Comparison of ENCODE assay signal across 9 cellular contexts in genomic region chr3:101936419-101937331, GRCh38.
DNase-seq lines count a peak whose midpoint lies in the region; ATAC-seq and TF ChIP-seq lines count a peak whose summit lies in the region.
"Had no signal": no experiment of that assay in that cellular context is flagged by ENCODE, and none has a peak within 500 bp of the region (broad histone marks: within the 10 kb centered on the region; RNA-seq: fewer than 3 reads in every experiment).

No MANE protein-coding gene starts in this region.

- no peaks in the 10 kb centered on the region for H3K36me3 Mint-ChIP-seq in activated CD4-positive, alpha-beta T cell treated with anti-CD3 and anti-CD28 coated beads for 36 hours (ENCODE audit: low read depth)
- H3K36me3 Mint-ChIP-seq in activated T-helper 17 cell treated with anti-CD3 and anti-CD28 coated beads, Interleukin-2, amount 50 U/mL, for 72 hours (ENCODE audit: low read depth), result no peaks in the 10 kb centered on the region

- H3K4me1 Mint-ChIP-seq in activated CD4-positive, alpha-beta T cell treated with anti-CD3 and anti-CD28 coated beads for 36 hours, result peaks cover 27% of the 10 kb centered on the region
- H3K4me1 Mint-ChIP-seq in activated T-helper 17 cell treated with anti-CD3 and anti-CD28 coated beads, Interleukin-2, amount 50 U/mL, for 72 hours, result peaks cover 8% of the 10 kb centered on the region

- no peak overlapping the region for H3K4me3 Mint-ChIP-seq in activated CD4-positive, alpha-beta T cell treated with anti-CD3 and anti-CD28 coated beads for 36 hours
- peak overlapping the region; percentile 66 for H3K4me3 Mint-ChIP-seq in activated T-helper 17 cell treated with anti-CD3 and anti-CD28 coated beads, Interleukin-2, amount 50 U/mL, for 72 hours

- intact Hi-C loops in activated CD4-positive, alpha-beta T cell treated with anti-CD3 and anti-CD28 coated beads for 36 hours (cut with DNase I, micrococcal nuclease), result loop anchor here (1.0 to 10.0 kb wide), 13 partner anchors 11 to 288 kb away; partner anchors contain the start of gene RPL24 (in 1 of the 2)
- intact Hi-C loops in left lung (cut with DNase I) (no loop called here), ascending aorta (cut with DNase I) (no loop called here)

- CTCF ChIA-PET in activated CD4-positive, alpha-beta T cell treated with anti-CD3 and anti-CD28 coated beads for 36 hours (lab: Charles Lee), result interaction anchor here (0.6 to 3.1 kb wide), 14 partner anchors 13 to 554 kb away, joined by 3 to 12 read pairs (median 3); partner anchors contain the start of gene NFKBIZ
- CTCF ChIA-PET in HEK293 (lab: Yijun Ruan, JAX), result no interaction called here

- H3K36me3 ChIP-seq in HEK293 (ENCODE audit: control insufficient read depth in 2 of 2, insufficient read depth in 1 of 2, low read length in 2 of 2) (no peaks in the 10 kb centered on the region), left lung (no peaks in the 10 kb centered on the region), ascending aorta (no peaks in the 10 kb centered on the region)

- peaks cover 8% of the 10 kb centered on the region for H3K27me3 Mint-ChIP-seq in activated CD4-positive, alpha-beta T cell treated with anti-CD3 and anti-CD28 coated beads for 36 hours
- no peaks in the 10 kb centered on the region for H3K27me3 Mint-ChIP-seq in activated T-helper 17 cell treated with anti-CD3 and anti-CD28 coated beads, Interleukin-2, amount 50 U/mL, for 72 hours

- peaks cover 6% of the 10 kb centered on the region for H3K9me3 Mint-ChIP-seq in activated CD4-positive, alpha-beta T cell treated with anti-CD3 and anti-CD28 coated beads for 36 hours (ENCODE audit: low read depth)
- no peaks in the 10 kb centered on the region for H3K9me3 Mint-ChIP-seq in activated T-helper 17 cell treated with anti-CD3 and anti-CD28 coated beads, Interleukin-2, amount 50 U/mL, for 72 hours

- H3K27me3 ChIP-seq in left lung (no peaks in the 10 kb centered on the region), ascending aorta (no peaks in the 10 kb centered on the region)

- TF ChIP-seq CTCF in HEK293 (tag by site-specific recombination; IDR thresholded peaks at IDR 0.05) (no peak), left lung (IDR thresholded peaks at IDR 0.05) (no peak), ascending aorta (IDR thresholded peaks at IDR 0.05) (no peak)

- peak; percentile 42 for DNase-seq in activated CD4-positive, alpha-beta T cell treated with anti-CD3 and anti-CD28 coated beads for 36 hours
- DNase-seq in activated CD4-positive, alpha-beta T cell treated with anti-CD3 and anti-CD28 coated beads for 1 hour, result no peak
- DNase-seq in LoVo (ENCODE audit: low spot score) (peak; percentile 50), left lung (no peak), ascending aorta (ENCODE audit: low spot score in 2 of 2) (no peak), NCI-H1105 treated with DMSO at 0.1 percent for 48 hours (lab: John Stamatoyannopoulos, UW) (no peak)

- peak overlapping the region; percentile 77 for H3K27ac Mint-ChIP-seq in activated CD4-positive, alpha-beta T cell treated with anti-CD3 and anti-CD28 coated beads for 36 hours
- peak overlapping the region; percentile 75 for H3K27ac Mint-ChIP-seq in activated T-helper 17 cell treated with anti-CD3 and anti-CD28 coated beads, Interleukin-2, amount 50 U/mL, for 72 hours

- H3K4me1 ChIP-seq in HEK293 (ENCODE audit: control insufficient read depth, insufficient read depth, low read length) (no peaks in the 10 kb centered on the region), left lung (peaks cover 6 to 64% of the 10 kb centered on the region in 2 donors), ascending aorta (peaks cover 0 to 24% of the 10 kb centered on the region in 2 donors)

- H3K9me3 ChIP-seq in HEK293 (ENCODE audit: control insufficient read depth, insufficient read depth, low read depth, low read length) (no peaks in the 10 kb centered on the region), left lung (no peaks in the 10 kb centered on the region), ascending aorta (no peaks in the 10 kb centered on the region)

- H3K4me3 ChIP-seq in HEK293 (ENCODE audit: low read depth, low read length) (no peak overlapping the region), left lung (no peak overlapping the region), ascending aorta (no peak overlapping the region)

- POLR2A ChIA-PET in activated CD4-positive, alpha-beta T cell treated with anti-CD3 and anti-CD28 coated beads for 36 hours (lab: Charles Lee), result interaction anchor here (0.7 to 0.8 kb wide), 3 partner anchors 27 to 85 kb away, joined by 3 to 7 read pairs (median 4); no protein-coding TSS in a partner anchor
- POLR2A ChIA-PET in HEK293 (lab: Yijun Ruan, JAX), result interaction anchor here (1.3 kb wide), 1 partner anchor 87 kb away, joined by 4 read pairs; the partner anchor contains the start of gene NFKBIZ

- H3K27ac ChIP-seq in HEK293 (ENCODE audit: extremely low read depth, low read depth, low read length) (no peak overlapping the region), left lung (peak overlapping the region; percentile 36 to 81), ascending aorta (no peak overlapping the region)
- H3K27ac ChIP-seq: C4-2B had no signal

- peak; percentile 88 for ATAC-seq in activated CD4-positive, alpha-beta T cell treated with anti-CD3 and anti-CD28 coated beads for 36 hours
- ATAC-seq in activated T-helper 17 cell treated with anti-CD3 and anti-CD28 coated beads, Interleukin-2, amount 50 U/mL, for 72 hours (replicated peaks), result peak; percentile 91
- ATAC-seq in left lung, result peak; percentile 74

TF ChIP-seq in HEK293, 187 proteins besides CTCF, POLR2A, EP300 and RAD21:
- peak; percentile 88; the same call in 1 of the 2 replicates for TF ChIP-seq ZNF362 (tag by site-specific recombination; IDR thresholded peaks at IDR 0.05)
- 0 out of 2 replicates have a peak, but pooled peaks have one; percentile 16 for TF ChIP-seq ZNF366 (tag by site-specific recombination; conservative IDR thresholded peaks at IDR 0.05)
- TF ChIP-seq ZFP69B (tag by site-specific recombination; IDR thresholded peaks at IDR 0.05), result no peak
- TF ChIP-seq SP3 (tag by site-specific recombination; IDR thresholded peaks at IDR 0.05), result 0 out of 2 replicates have a peak, but pooled peaks have one; percentile 9
- peak; percentile 52 for TF ChIP-seq SCRT2 (tag by site-specific recombination; IDR thresholded peaks at IDR 0.05)
- TF ChIP-seq ZNF335 (tag by site-specific recombination; conservative IDR thresholded peaks at IDR 0.05), result peak; percentile 51; the same call in 1 of the 2 replicates

Comparison
In these comparisons a context has a peak if more than half of its experiments do, and no peak if none do; other contexts are left out.
1. DNase-seq: peak in activated CD4-positive, alpha-beta T cell treated with anti-CD3 and anti-CD28 coated beads for 36 hours (single experiment) and LoVo (single experiment); none in activated CD4-positive, alpha-beta T cell treated with anti-CD3 and anti-CD28 coated beads for 1 hour (single experiment), left lung (0 of 2), ascending aorta (0 of 2) and NCI-H1105 treated with DMSO at 0.1 percent for 48 hours (single experiment).
2. H3K27ac ChIP-seq: peak in left lung (2 of 2); none in HEK293 (single experiment) and ascending aorta (0 of 2).
3. intact Hi-C loops: an anchor here in activated CD4-positive, alpha-beta T cell treated with anti-CD3 and anti-CD28 coated beads for 36 hours (1.0 to 10.0 kb wide); none called in left lung and ascending aorta.
4. Peak in every context shown above with its lines, with median percentiles within 50 percentile points of each other: ATAC-seq.